Comparison of ENCODE assay signal across 1 cellular context in genomic region chr2:203579730-203580129, GRCh38.
TF ChIP-seq lines count a peak whose summit lies in the region.

No MANE protein-coding gene starts in this region.

TF ChIP-seq in A549, 52 proteins besides CTCF, POLR2A, EP300 and RAD21 (continued from another document):
- no peak for TF ChIP-seq REST (IDR thresholded peaks at IDR 0.05)
- TF ChIP-seq HMGXB4 (CRISPR knock-in tag; IDR thresholded peaks at IDR 0.05; ENCODE audit: borderline replicate concordance), result no peak
- TF ChIP-seq NR3C1 (IDR thresholded peaks at IDR 0.05), result no peak
